9 cellular contexts compared by ENCODE assay signal in the genomic region with DNA sequence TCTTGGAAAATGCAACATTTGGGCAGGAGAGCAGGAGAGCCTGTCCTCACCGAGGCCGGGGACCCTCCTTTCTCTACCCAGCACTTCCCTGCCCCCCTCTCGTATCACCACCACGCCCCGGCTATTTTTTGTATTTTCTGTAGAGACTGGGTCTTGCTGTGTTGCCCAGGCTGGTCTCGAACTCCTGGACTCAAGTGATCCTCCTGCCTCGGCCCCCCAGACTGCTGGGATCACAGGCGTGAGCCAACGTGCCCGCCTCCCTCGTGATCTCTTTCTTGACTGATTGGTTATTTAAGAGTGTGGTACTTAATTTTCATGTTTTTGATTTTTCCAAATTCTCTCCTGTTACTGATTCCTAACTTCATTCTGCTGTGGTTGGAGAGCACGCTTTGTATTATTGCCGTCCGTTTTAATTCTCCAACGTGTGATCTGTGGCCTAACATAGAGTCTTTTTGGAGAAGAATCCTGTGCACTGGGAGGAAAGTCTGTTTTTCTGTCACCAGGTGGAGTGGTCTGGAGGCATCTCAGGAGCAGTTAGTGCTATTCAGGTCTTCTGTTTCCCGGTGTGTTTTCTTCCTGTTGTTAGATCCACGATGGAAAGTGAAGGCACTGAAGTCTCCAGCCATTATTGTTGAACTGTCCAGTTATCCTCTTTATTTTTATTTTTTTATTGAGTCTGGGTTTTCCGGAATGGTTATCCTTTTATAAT. TPM values are rescaled to one million over a fixed set of nuclear protein-coding genes. Genes with fewer than 3 reads are reported as not detected.
A peak's percentile ranks its signal among the peaks of the same experiment; 100 is the strongest.
DNase-seq lines count a peak whose midpoint lies in the region; ATAC-seq and TF ChIP-seq lines count a peak whose summit lies in the region.
"Had no signal": no experiment of that assay in that cellular context is flagged by ENCODE, and none has a peak within 500 bp of the region (broad histone marks: within the 10 kb centered on the region; RNA-seq: fewer than 3 reads in every experiment).

No MANE protein-coding gene starts in this region.

- peaks cover 4% of the 10 kb centered on the region for H3K36me3 Mint-ChIP-seq in endodermal cell (ENCODE audit: low read depth)

- no peak overlapping the region for H3K4me3 ChIP-seq in endodermal cell (ENCODE audit: low read length)
- peak overlapping the region; percentile 40 for H3K4me3 ChIP-seq in rectal smooth muscle tissue (ENCODE audit: low read length)
- no peak overlapping the region for H3K4me3 ChIP-seq in MM.1S (ENCODE audit: low read length)

- H3K4me1 Mint-ChIP-seq in endodermal cell: no peaks in the 10 kb centered on the region

- H3F3A ChIP-seq in MM.1S (ENCODE audit: insufficient read depth, low read length): no peaks in the 10 kb centered on the region

- no peaks in the 10 kb centered on the region for H4K20me1 ChIP-seq in MM.1S (ENCODE audit: insufficient read depth, low read length)

- peaks cover 41% of the 10 kb centered on the region for H3K27me3 Mint-ChIP-seq in endodermal cell (ENCODE audit: insufficient read depth)

- no peak overlapping the region for H3K4me2 ChIP-seq in MM.1S (ENCODE audit: low read depth, low read length)

- 90% methylated on average over 14 to 18 of the region's 18 CpGs for WGBS in endodermal cell (ENCODE audit: insufficient coverage in 1 of 2, insufficient read length in 1 of 2), 2 experiments

- H3K9me3 ChIP-seq in endodermal cell (ENCODE audit: control insufficient read depth, low read length) (peaks cover 2% of the 10 kb centered on the region), MM.1S (replicated peaks; ENCODE audit: insufficient read depth, low read length) (no peaks in the 10 kb centered on the region)

- H3K79me2 ChIP-seq in MM.1S (ENCODE audit: low read length): no peaks in the 10 kb centered on the region

- no peak overlapping the region for H3K27ac Mint-ChIP-seq in endodermal cell

- DNase-seq in ELR (ENCODE audit: low read depth): peak; percentile 29
- peak; percentile 2 for DNase-seq in NCI-H69 (lab: John Stamatoyannopoulos, UW)
- DNase-seq in endodermal cell: no peak
- DNase-seq in MM.1S: no peak

- H3K9me3 Mint-ChIP-seq in endodermal cell: peaks cover 8% of the 10 kb centered on the region

- no peaks in the 10 kb centered on the region for H3K27me3 ChIP-seq in endodermal cell (ENCODE audit: control insufficient read depth, insufficient read depth, low read length, poor library complexity, severe bottlenecking)
- peaks cover 7% of the 10 kb centered on the region for H3K27me3 ChIP-seq in rectal smooth muscle tissue (ENCODE audit: control insufficient read depth, insufficient read depth, low read length)
- H3K27me3 ChIP-seq in MM.1S (replicated peaks; ENCODE audit: insufficient read depth, low read length): 0 out of 2 replicates have a peak, but pooled peaks cover 3% of the 10 kb centered on the region

- H3K9ac ChIP-seq in endodermal cell (ENCODE audit: extremely low read depth, low read length, poor library complexity, severe bottlenecking): no peak overlapping the region
- no peak overlapping the region for H3K9ac ChIP-seq in rectal smooth muscle tissue (ENCODE audit: low read length)
- no peak overlapping the region for H3K9ac ChIP-seq in MM.1S (ENCODE audit: low read length)

- H3K4me3 Mint-ChIP-seq in endodermal cell: peak overlapping the region; percentile 50

- H3K36me3 ChIP-seq in endodermal cell (ENCODE audit: control insufficient read depth, insufficient read depth, low read length) (no peaks in the 10 kb centered on the region), rectal smooth muscle tissue (ENCODE audit: control insufficient read depth, insufficient read depth, low read length) (no peaks in the 10 kb centered on the region), MM.1S (replicated peaks; ENCODE audit: insufficient read depth, low read length) (no peaks in the 10 kb centered on the region)

- no peak for ATAC-seq in HG03432 (IDR thresholded peaks at IDR 0.05; ENCODE audit: unreplicated experiment)
- ATAC-seq in HG03097 (IDR thresholded peaks at IDR 0.05; ENCODE audit: low FRiP score, unreplicated experiment): no peak

- no peaks in the 10 kb centered on the region for H3K9me2 ChIP-seq in MM.1S (replicated peaks; ENCODE audit: insufficient read depth, low read length)

- peak; percentile 55 for TF ChIP-seq CTCF in endodermal cell (conservative IDR thresholded peaks at IDR 0.05)
- no peak for TF ChIP-seq CTCF in MM.1S (IDR thresholded peaks at IDR 0.05; ENCODE audit: low read length)

- H3K27ac ChIP-seq in endodermal cell (ENCODE audit: low read depth, low read length) (no peak overlapping the region), rectal smooth muscle tissue (ENCODE audit: low read depth, low read length) (no peak overlapping the region), MM.1S (ENCODE audit: low read length) (no peak overlapping the region)

- H3K4me1 ChIP-seq in endodermal cell (ENCODE audit: control insufficient read depth, insufficient read depth, low read length) (no peaks in the 10 kb centered on the region), rectal smooth muscle tissue (ENCODE audit: control insufficient read depth, insufficient read depth, low read length) (no peaks in the 10 kb centered on the region), MM.1S (ENCODE audit: low read length) (no peaks in the 10 kb centered on the region)

- no peak overlapping the region for H2AFZ ChIP-seq in MM.1S (ENCODE audit: low read length)

RNA-seq across cellular contexts. Expression of gene ZNF778, which starts 40.4 kb away (rescaled TPM):
- 10 to 100 TPM; 13.0 to 16.3 TPM for total RNA-seq in endodermal cell
- polyA plus RNA-seq in endodermal cell (2013, experiment 1 of 2): 12.3 TPM
- 12.5 TPM for polyA plus RNA-seq in endodermal cell (2013, experiment 2 of 2)

RNA-seq across cellular contexts. Expression of gene SLC22A31, which starts 57.6 kb away (rescaled TPM):
- 10 to 100 TPM in 1 of 2 donors, 1 to 10 TPM in 1; 9.7 to 33.9 TPM for total RNA-seq in endodermal cell
- polyA plus RNA-seq in endodermal cell (2013, experiment 1 of 2): 1.7 TPM
- 1.6 TPM for polyA plus RNA-seq in endodermal cell (2013, experiment 2 of 2)
- total RNA-seq: dermis blood vessel endothelial cell, osteocyte had no signal

Comparison
In these comparisons a context has a peak if more than half of its experiments do, and no peak if none do; other contexts are left out.
1. DNase-seq: peak in ELR (single experiment) and NCI-H69 (single experiment); none in endodermal cell (single experiment) and MM.1S (single experiment).